ENCODE assay signal across 10 cellular contexts in genomic region chr7:45033931-45034290, GRCh38. TPM values are rescaled to one million over a fixed set of nuclear protein-coding genes. Genes with fewer than 3 reads are reported as not detected.
A peak's percentile ranks its signal among the peaks of the same experiment; 100 is the strongest.
DNase-seq lines count a peak whose midpoint lies in the region; ATAC-seq, FAIRE-seq and TF ChIP-seq lines count a peak whose summit lies in the region.
"Had no signal": no experiment of that assay in that cellular context is flagged by ENCODE, and none has a peak within 500 bp of the region (broad histone marks: within the 10 kb centered on the region; RNA-seq: fewer than 3 reads in every experiment).

No MANE protein-coding gene starts in this region.

- BruUV-seq in K562 (replicated peaks; lab: Mats Ljungman, UMichigan) = no TSS peak

- H3K9me3 Mint-ChIP-seq in GM23338 = no peaks in the 10 kb centered on the region
- no peaks in the 10 kb centered on the region for H3K9me3 Mint-ChIP-seq in mesothelial cell of epicardium

- FAIRE-seq in K562 (lab: Jason Lieb, UNC) (no peak), H54 (lab: Jason Lieb, UNC) (no peak)

- H3K36me3 ChIP-seq in GM23338 (ENCODE audit: insufficient read depth) (no peaks in the 10 kb centered on the region; the same call in 1 of the 2 replicates), K562 (ENCODE audit: control insufficient read depth, insufficient read depth, low read length) (peaks cover 32% of the 10 kb centered on the region; the same call in 2 of the 3 replicates), MM.1S (replicated peaks; ENCODE audit: insufficient read depth, low read length) (peaks cover 3% of the 10 kb centered on the region; the same call in 1 of the 2 replicates), Karpas-422 (ENCODE audit: insufficient read depth, low read length) (peaks cover 27% of the 10 kb centered on the region)

- CTCF ChIA-PET in K562 (lab: Yijun Ruan, JAX; ENCODE audit: low intra/inter-chr PET ratio) = no interaction called here

- H3K27ac ChIP-seq in GM23338 (ENCODE audit: low read depth) (no peak overlapping the region), K562 (ENCODE audit: extremely low read depth, low read depth, low read length) (no peak overlapping the region), MM.1S (ENCODE audit: low read length) (no peak overlapping the region), Karpas-422 (ENCODE audit: low read length) (no peak overlapping the region)

- H3K9me1 ChIP-seq in K562 (ENCODE audit: control insufficient read depth, insufficient read depth, low read length) = no peaks in the 10 kb centered on the region

- TF ChIP-seq POLR2A in K562 (conservative IDR thresholded peaks at IDR 0.05) (no peak), H54 (IDR thresholded peaks at IDR 0.05; ENCODE audit: low read depth, low read length) (no peak)

- peaks cover 3% of the 10 kb centered on the region; the same call in 2 of the 3 replicates for H3K36me3 Mint-ChIP-seq in GM23338 (ENCODE audit: low read depth)
- H3K36me3 Mint-ChIP-seq in mesothelial cell of epicardium = peaks cover 9% of the 10 kb centered on the region

- TF ChIP-seq CTCF in AG10803 (conservative IDR thresholded peaks at IDR 0.05; ENCODE audit: low read length) = no peak
- no peak for TF ChIP-seq CTCF in GM23338 (conservative IDR thresholded peaks at IDR 0.05; ENCODE audit: low read depth in 2 of 2)
- TF ChIP-seq CTCF in K562 (IDR thresholded peaks at IDR 0.05 in 2 of 3, conservative IDR thresholded peaks at IDR 0.05 in 1 of 3; ENCODE audit: insufficient read depth in 2 of 3, low read depth in 1 of 3, low read length in 3 of 3) = no peak
- TF ChIP-seq CTCF in mesothelial cell of epicardium (IDR thresholded peaks at IDR 0.05; ENCODE audit: unreplicated experiment) = no peak
- no peak for TF ChIP-seq CTCF in MM.1S (IDR thresholded peaks at IDR 0.05; ENCODE audit: low read length)

- in situ Hi-C loops in K562 (cut with MboI) = no loop called here

- peaks cover 7% of the 10 kb centered on the region; the same call in 1 of the 2 replicates for H3K4me1 ChIP-seq in GM23338 (ENCODE audit: insufficient read depth)
- peaks cover 0 to 3% of the 10 kb centered on the region in 2 experiments; a peak in 1 of 5 replicates for H3K4me1 ChIP-seq in K562 (replicated peaks in 1 of 2; ENCODE audit: control insufficient read depth in 2 of 2, insufficient read depth in 2 of 2, low read length in 2 of 2)
- peaks cover 21% of the 10 kb centered on the region; the same call in 1 of the 2 replicates for H3K4me1 ChIP-seq in MM.1S (ENCODE audit: low read length)
- no peaks in the 10 kb centered on the region for H3K4me1 ChIP-seq in Karpas-422 (ENCODE audit: low read length)

- H3K4me3 ChIP-seq in AG10803 (ENCODE audit: low read length) (no peak overlapping the region), GM23338 (no peak overlapping the region), K562 (no peak overlapping the region), MM.1S (ENCODE audit: low read length) (no peak overlapping the region), Karpas-422 (ENCODE audit: low read length) (no peak overlapping the region)

- H3K9me2 ChIP-seq in GM23338 (ENCODE audit: insufficient read depth) (no peaks in the 10 kb centered on the region), MM.1S (replicated peaks; ENCODE audit: insufficient read depth, low read length) (no peaks in the 10 kb centered on the region), Karpas-422 (replicated peaks; ENCODE audit: insufficient read depth, low read length) (no peaks in the 10 kb centered on the region)

- TF ChIP-seq RAD21 in K562 (CRISPR knock-in tag; conservative IDR thresholded peaks at IDR 0.05 in 1 of 2, IDR thresholded peaks at IDR 0.05 in 1 of 2) = no peak

- H3K27ac Mint-ChIP-seq in GM23338 = peak overlapping the region; percentile 80
- H3K27ac Mint-ChIP-seq in mesothelial cell of epicardium = peak overlapping the region; percentile 80

- H3K4me1 Mint-ChIP-seq in GM23338 (peaks cover 27% of the 10 kb centered on the region), mesothelial cell of epicardium (peaks cover 15% of the 10 kb centered on the region)

- H3K79me2 ChIP-seq in GM23338 (replicated peaks; ENCODE audit: insufficient read depth) (peaks cover 71% of the 10 kb centered on the region), K562 (ENCODE audit: control insufficient read depth, insufficient read depth, low read length) (peaks cover 71% of the 10 kb centered on the region), MM.1S (ENCODE audit: low read length) (peaks cover 100% of the 10 kb centered on the region), Karpas-422 (ENCODE audit: low read length) (peaks cover 90% of the 10 kb centered on the region)

- ATAC-seq in GM23338 (no peak), K562 (0 out of 3 replicates have a peak, but pooled peaks have one; percentile 31), HG02678 (IDR thresholded peaks at IDR 0.05; ENCODE audit: unreplicated experiment) (no peak)

- H3K9ac ChIP-seq in K562 (ENCODE audit: insufficient read depth in 1 of 2, low read depth in 2 of 2, low read length in 2 of 2) (no peak overlapping the region), MM.1S (ENCODE audit: low read length) (no peak overlapping the region), Karpas-422 (ENCODE audit: low read length) (no peak overlapping the region)

- H3K27me3 Mint-ChIP-seq in GM23338 (ENCODE audit: insufficient read depth, low read depth, poor library complexity) (peaks cover 4% of the 10 kb centered on the region), mesothelial cell of epicardium (ENCODE audit: low read depth) (no peaks in the 10 kb centered on the region)

- H3K4me2 ChIP-seq in GM23338 (no peak overlapping the region), K562 (ENCODE audit: insufficient read depth, low read length) (no peak overlapping the region), MM.1S (ENCODE audit: low read depth, low read length) (no peak overlapping the region), Karpas-422 (ENCODE audit: low read depth, low read length, poor library complexity, severe bottlenecking) (no peak overlapping the region)

- intact Hi-C loops in K562 (cut with micrococcal nuclease) = no loop called here

- WGBS in K562 (ENCODE audit: insufficient coverage, low coverage, missing lambda C conversion rate) = 71% methylated on average over 4 of the region's 4 CpGs

- TF ChIP-seq EP300 in K562 (IDR thresholded peaks at IDR 0.05; ENCODE audit: low read length) = no peak

- no peaks in the 10 kb centered on the region for H3K9me3 ChIP-seq in K562 (replicated peaks; ENCODE audit: control insufficient read depth, insufficient read depth, low read depth, low read length)
- no peaks in the 10 kb centered on the region for H3K9me3 ChIP-seq in MM.1S (replicated peaks; ENCODE audit: insufficient read depth, low read length)
- no peaks in the 10 kb centered on the region for H3K9me3 ChIP-seq in Karpas-422 (ENCODE audit: low read length)

- H2AFZ ChIP-seq in GM23338 = no peak overlapping the region
- H2AFZ ChIP-seq in K562 (ENCODE audit: low read depth, low read length) = no peak overlapping the region
- H2AFZ ChIP-seq in MM.1S (ENCODE audit: low read length) = no peak overlapping the region
- H2AFZ ChIP-seq in Karpas-422 (ENCODE audit: low read length) = no peak overlapping the region

- no peaks in the 10 kb centered on the region for H3K27me3 ChIP-seq in GM23338 (ENCODE audit: insufficient read depth)
- no peaks in the 10 kb centered on the region for H3K27me3 ChIP-seq in K562 (ENCODE audit: control insufficient read depth in 2 of 2, insufficient read depth in 2 of 2, low read length in 2 of 2)
- H3K27me3 ChIP-seq in MM.1S (replicated peaks; ENCODE audit: insufficient read depth, low read length) = no peaks in the 10 kb centered on the region
- no peaks in the 10 kb centered on the region for H3K27me3 ChIP-seq in Karpas-422 (ENCODE audit: low read length)

- POLR2A ChIA-PET in K562 (lab: Yijun Ruan, JAX) = interaction anchor here (1.3 kb wide), 1 partner anchor 12 kb away, joined by 3 read pairs; no protein-coding TSS in a partner anchor

- peak; percentile 45 for DNase-seq in AG10803 (ENCODE audit: low read depth)
- DNase-seq in GM23338 (ENCODE audit: low spot score) = no peak
- no peak for DNase-seq in K562 (ENCODE audit: extremely low read depth in 1 of 4, low spot score in 3 of 4)
- DNase-seq in mesothelial cell of epicardium (ENCODE audit: low spot score in 2 of 2, unreplicated experiment in 2 of 2) = no peak
- no peak for DNase-seq in H54 (ENCODE audit: insufficient read length, low spot score)
- DNase-seq in MM.1S = no peak
- no peak for DNase-seq in Karpas-422
- DNase-seq: NCI-H1930, T-helper 9 cell had no signal

- H3K4me3 Mint-ChIP-seq in GM23338 (no peak overlapping the region), mesothelial cell of epicardium (no peak overlapping the region)

- peaks cover 4% of the 10 kb centered on the region for H4K20me1 ChIP-seq in GM23338 (replicated peaks; ENCODE audit: insufficient read depth)
- H4K20me1 ChIP-seq in K562 (replicated peaks; ENCODE audit: control insufficient read depth, insufficient read depth, low read length) = peaks cover 15% of the 10 kb centered on the region
- peaks cover 34% of the 10 kb centered on the region; the same call in 1 of the 2 replicates for H4K20me1 ChIP-seq in MM.1S (ENCODE audit: insufficient read depth, low read length)
- H4K20me1 ChIP-seq in Karpas-422 (ENCODE audit: insufficient read depth, low read depth, low read length) = peaks cover 14% of the 10 kb centered on the region; the same call in 1 of the 2 replicates

- no peaks in the 10 kb centered on the region for H3F3A ChIP-seq in GM23338 (replicated peaks; ENCODE audit: low read depth)
- H3F3A ChIP-seq in MM.1S (ENCODE audit: insufficient read depth, low read length) = no peaks in the 10 kb centered on the region

RNA-seq across cellular contexts. Expression of gene CCM2, which starts 33.9 kb away (rescaled TPM):
- 37.0 and 40.1 TPM in 2 replicates for total RNA-seq in GM23338 (2014; rRNA removed; shearing (Covaris generic))
- 24.0 and 24.9 TPM in 2 replicates for polyA plus RNA-seq in GM23338 (2016; fragmentation: Nextera tagmentation; extraction: Ambion mirVana)
- total RNA-seq in K562 (2011; cell fraction: chromatin; rRNA removed; ENCODE audit: low replicate concordance) = 44.0 and 75.1 TPM in 2 replicates
- total RNA-seq in K562 (2011; cell fraction: nucleolus; rRNA removed) = 40.9 and 43.2 TPM in 2 replicates
- 50.7 and 64.6 TPM in 2 replicates for total RNA-seq in K562 (2011; cell fraction: nucleoplasm; rRNA removed)
- total RNA-seq in K562 (2014; rRNA removed) = 38.6 and 46.5 TPM in 2 replicates
- 9.5 and 12.4 TPM in 2 replicates for total RNA-seq in K562 (2014; rRNA removed; fragmentation: Illumina TruSeq; extraction: Trizol)
- total RNA-seq in K562 (2015; rRNA removed; fragmentation: Illumina TruSeq; extraction: Trizol) = 15.8 and 17.9 TPM in 2 replicates
- total RNA-seq in K562 (2021) = 33.9 and 35.2 TPM in 2 replicates
- polyA plus RNA-seq in K562 (2011; rRNA removed) = 28.8 and 35.2 TPM in 2 replicates
- 33.7 and 78.6 TPM in 2 replicates for polyA plus RNA-seq in K562 (2011; cell fraction: cytosol; rRNA removed)
- 40.1 and 81.8 TPM in 2 replicates for polyA plus RNA-seq in K562 (2011; cell fraction: nucleus; rRNA removed)
- 28.0 and 45.2 TPM in 2 replicates for polyA plus RNA-seq in K562 (2012)
- 25.9 and 30.9 TPM in 2 replicates for polyA plus RNA-seq in K562 (2014; fragmentation: Illumina TruSeq; extraction: Trizol)
- 1 to 10 TPM in 1 of 2 experiments, under 1 TPM in 1; 0.41 to 2.0 TPM for polyA plus RNA-seq in K562 (2014; fragmentation: Nextera tagmentation; extraction: Ambion mirVana)
- polyA plus RNA-seq in K562 (2014; rRNA removed) = 29.3 and 36.1 TPM in 2 replicates
- polyA minus RNA-seq in K562 (2011; rRNA and poly(A)+ RNA removed) = 15.6 and 28.1 TPM in 2 replicates
- 27.2 and 30.5 TPM in 2 replicates for polyA minus RNA-seq in K562 (2011; cell fraction: cytosol; rRNA and poly(A)+ RNA removed)
- polyA minus RNA-seq in K562 (2011; cell fraction: nucleus; rRNA and poly(A)+ RNA removed) = 15.8 and 18.1 TPM in 2 replicates
- 32.3 to 35.1 TPM (median 34.1 TPM) in 3 replicates for total RNA-seq in mesothelial cell of epicardium
- 42.5 and 78.8 TPM in 2 replicates for total RNA-seq in Karpas-422 (2014; rRNA removed; shearing (Covaris generic); ENCODE audit: low replicate concordance)

RNA-seq across cellular contexts. Expression of gene NACAD, which starts 54.9 kb away (rescaled TPM):
- total RNA-seq in GM23338 (2014; rRNA removed; shearing (Covaris generic)) = 9.9 and 11.2 TPM in 2 replicates
- polyA plus RNA-seq in GM23338 (2016; fragmentation: Nextera tagmentation; extraction: Ambion mirVana) (4.9 and 6.1 TPM in 2 replicates), K562 (2011; rRNA removed) (0.01 and 0.03 TPM in 2 replicates), K562 (2014; fragmentation: Illumina TruSeq; extraction: Trizol) (0.01 and 0.03 TPM in 2 replicates), K562 (2014; fragmentation: Nextera tagmentation; extraction: Ambion mirVana) (not detected), K562 (2014; rRNA removed) (0.04 TPM in 1 of 2 replicates, not detected in the other)
- total RNA-seq in K562 (2011; cell fraction: chromatin; rRNA removed; ENCODE audit: low replicate concordance) = 0.11 and 0.79 TPM in 2 replicates
- under 0.01 TPM in 1 of 2 replicates, not detected in the other for total RNA-seq in K562 (2011; cell fraction: nucleolus; rRNA removed)
- 0.08 TPM in 1 of 2 replicates, not detected in the other for total RNA-seq in K562 (2011; cell fraction: nucleoplasm; rRNA removed)
- total RNA-seq in K562 (2014; rRNA removed) (under 0.01 TPM in 1 of 2 replicates, not detected in the other), K562 (2014; rRNA removed; fragmentation: Illumina TruSeq; extraction: Trizol) (not detected in 2 replicates), K562 (2015; rRNA removed; fragmentation: Illumina TruSeq; extraction: Trizol) (not detected in 2 replicates), K562 (2021) (0.02 and 0.04 TPM in 2 replicates), mesothelial cell of epicardium (9.2 to 11.4 TPM (median 10.3 TPM) in 3 replicates)
- 0.01 and 0.03 TPM in 2 replicates for polyA plus RNA-seq in K562 (2011; cell fraction: cytosol; rRNA removed)
- 0.06 and 0.16 TPM in 2 replicates for polyA plus RNA-seq in K562 (2011; cell fraction: nucleus; rRNA removed)
- 0.03 and 0.04 TPM in 2 replicates for polyA plus RNA-seq in K562 (2012)
- not detected in 2 replicates for polyA minus RNA-seq in K562 (2011; rRNA and poly(A)+ RNA removed)
- polyA minus RNA-seq in K562 (2011; cell fraction: cytosol; rRNA and poly(A)+ RNA removed) = not detected in 2 replicates
- 0.11 and 0.13 TPM in 2 replicates for polyA minus RNA-seq in K562 (2011; cell fraction: nucleus; rRNA and poly(A)+ RNA removed)
- total RNA-seq in Karpas-422 (2014; rRNA removed; shearing (Covaris generic); ENCODE audit: low replicate concordance) = 0.04 TPM in 1 of 2 replicates, not detected in the other

RNA-seq across cellular contexts. Expression of gene MYO1G, which starts 55.1 kb away (rescaled TPM):
- total RNA-seq in GM23338 (2014; rRNA removed; shearing (Covaris generic)) = 0.08 and 0.10 TPM in 2 replicates
- polyA plus RNA-seq in GM23338 (2016; fragmentation: Nextera tagmentation; extraction: Ambion mirVana) (0.11 and 0.31 TPM in 2 replicates), K562 (2011; rRNA removed) (0.08 and 0.10 TPM in 2 replicates), K562 (2014; fragmentation: Illumina TruSeq; extraction: Trizol) (0.04 and 0.26 TPM in 2 replicates), K562 (2014; fragmentation: Nextera tagmentation; extraction: Ambion mirVana) (under 1 TPM in 1 of 2 experiments, not detected in 1; 0.03 TPM), K562 (2014; rRNA removed) (0.16 and 0.26 TPM in 2 replicates)
- total RNA-seq in K562 (2011; cell fraction: chromatin; rRNA removed; ENCODE audit: low replicate concordance) = 0.44 and 2.2 TPM in 2 replicates
- total RNA-seq in K562 (2011; cell fraction: nucleolus; rRNA removed) = 1.2 and 1.3 TPM in 2 replicates
- total RNA-seq in K562 (2011; cell fraction: nucleoplasm; rRNA removed) = 0.88 and 1.1 TPM in 2 replicates
- total RNA-seq in K562 (2014; rRNA removed) (0.16 and 0.23 TPM in 2 replicates), K562 (2014; rRNA removed; fragmentation: Illumina TruSeq; extraction: Trizol) (0.06 and 0.11 TPM in 2 replicates), K562 (2015; rRNA removed; fragmentation: Illumina TruSeq; extraction: Trizol) (0.23 and 0.25 TPM in 2 replicates), K562 (2021) (0.62 and 0.72 TPM in 2 replicates), mesothelial cell of epicardium (0.65 to 0.69 TPM (median 0.66 TPM) in 3 replicates)
- polyA plus RNA-seq in K562 (2011; cell fraction: cytosol; rRNA removed) = 0.03 and 0.33 TPM in 2 replicates
- polyA plus RNA-seq in K562 (2011; cell fraction: nucleus; rRNA removed) = 0.39 and 1.3 TPM in 2 replicates
- 0.30 and 0.71 TPM in 2 replicates for polyA plus RNA-seq in K562 (2012)
- polyA minus RNA-seq in K562 (2011; rRNA and poly(A)+ RNA removed) = 0.27 and 0.28 TPM in 2 replicates
- 0.73 and 0.86 TPM in 2 replicates for polyA minus RNA-seq in K562 (2011; cell fraction: cytosol; rRNA and poly(A)+ RNA removed)
- 1.3 and 1.5 TPM in 2 replicates for polyA minus RNA-seq in K562 (2011; cell fraction: nucleus; rRNA and poly(A)+ RNA removed)
- 62.4 and 130 TPM in 2 replicates for total RNA-seq in Karpas-422 (2014; rRNA removed; shearing (Covaris generic); ENCODE audit: low replicate concordance)

Comparison
In these comparisons a context has a peak if more than half of its experiments do, and no peak if none do; other contexts are left out.
1. RNA of gene MYO1G, which starts 55.1 kb away (total RNA-seq): 62.4 to 130 TPM in Karpas-422; 0.65 to 0.69 TPM in mesothelial cell of epicardium, 0.06 to 2.2 TPM in K562 and 0.08 to 0.10 TPM in GM23338; every median in the first group is over 10 times any median in the second.